In genomic region chr10:43421955-43422354, GRCh38 we compare ENCODE assay signal across 11 cellular contexts. TPM values are rescaled to one million over a fixed set of nuclear protein-coding genes. Genes with fewer than 3 reads are reported as not detected.
DNase-seq lines count a peak whose midpoint lies in the region; ATAC-seq and TF ChIP-seq lines count a peak whose summit lies in the region.
"Not testable (repeated sequence)": the region's sequence is repeated elsewhere in the genome, so short reads cannot be mapped to it uniquely, and the experiment has no call there.
"Had no signal": no experiment of that assay in that cellular context is flagged by ENCODE, and none has a peak within 500 bp of the region (broad histone marks: within the 10 kb centered on the region; RNA-seq: fewer than 3 reads in every experiment).

No MANE protein-coding gene starts in this region.

- H3K4me3 Mint-ChIP-seq in CD8-positive, alpha-beta memory T cell, result peak overlapping the region in 4 of 7 donors; percentile 40 to 94 (median 66)
- H3K4me3 Mint-ChIP-seq in activated CD8-positive, alpha-beta T cell treated with anti-CD3 and anti-CD28 coated beads, Interleukin-2, amount 10 ng/mL, durations not matched to agents 7 days and 5 days, result peak overlapping the region; percentile 32
- peak overlapping the region; percentile 55 to 95 (median 76) for H3K4me3 Mint-ChIP-seq in naive B cell
- H3K4me3 Mint-ChIP-seq in stimulated activated memory B cell treated with anti-CD40 and anti-IgM and Interleukin-4, amounts not matched to agents 10 μg/mL and 1 μg/mL and 100 μg/mL, for 72 hours, result peak overlapping the region; percentile 57

- H3K27ac Mint-ChIP-seq in CD8-positive, alpha-beta memory T cell, result peak overlapping the region; percentile 71 to 100 (median 92)
- H3K27ac Mint-ChIP-seq in activated CD8-positive, alpha-beta T cell treated with anti-CD3 and anti-CD28 coated beads, Interleukin-2, amount 10 ng/mL, durations not matched to agents 7 days and 5 days, result peak overlapping the region; percentile 9
- peak overlapping the region in 4 of 6 donors; percentile 76 to 95 (median 90) for H3K27ac Mint-ChIP-seq in naive B cell
- peak overlapping the region; percentile 100 for H3K27ac Mint-ChIP-seq in stimulated activated memory B cell treated with anti-CD40 and anti-IgM and Interleukin-4, amounts not matched to agents 10 μg/mL and 1 μg/mL and 100 μg/mL, for 72 hours

- TF ChIP-seq CTCF in OCI-LY7 (conservative IDR thresholded peaks at IDR 0.05; ENCODE audit: low read length); gastroesophageal sphincter (IDR thresholded peaks at IDR 0.05): not testable (repeated sequence)

- H3K4me1 ChIP-seq in CD8-positive, alpha-beta memory T cell (ENCODE audit: insufficient read depth, low read length), result peaks cover 44% of the 10 kb centered on the region
- peaks cover 49% of the 10 kb centered on the region for H3K4me1 ChIP-seq in OCI-LY7 (ENCODE audit: insufficient read depth, low read length, poor library complexity, severe bottlenecking)
- H3K4me1 ChIP-seq in adipocyte (ENCODE audit: control insufficient read depth, insufficient read depth, low read length), result peaks cover 18% of the 10 kb centered on the region
- H3K4me1 ChIP-seq in gastroesophageal sphincter, result peaks cover 0 to 19% (median 4%) of the 10 kb centered on the region in 3 donors

- H3K27ac ChIP-seq in CD8-positive, alpha-beta memory T cell (ENCODE audit: low read depth, low read length); OCI-LY7 (ENCODE audit: low read depth, low read length, poor library complexity, severe bottlenecking): not testable (repeated sequence)
- H3K27ac ChIP-seq in gastroesophageal sphincter, result peak overlapping the region in 3 of 4 donors; percentile 95 to 99 (median 97)

- not testable (repeated sequence) for H4K20me1 ChIP-seq in OCI-LY7 (ENCODE audit: insufficient read depth, low read length)

- H3K9me2 ChIP-seq in OCI-LY7 (ENCODE audit: insufficient read depth, low read length), result not testable (repeated sequence)

- not testable (repeated sequence) for DNase-seq in CD8-positive, alpha-beta memory T cell; OCI-LY7 (ENCODE audit: low spot score); activated CD8-positive, alpha-beta T cell treated with anti-CD3 and anti-CD28 coated beads, Interleukin-2, amount 10 ng/mL, durations not matched to agents 7 days and 5 days; adipocyte (ENCODE audit: low read depth); naive B cell

- H3K27me3 ChIP-seq in CD8-positive, alpha-beta memory T cell (ENCODE audit: insufficient read depth, low read length, poor library complexity, severe bottlenecking); adipocyte (replicated peaks; ENCODE audit: control insufficient read depth, insufficient read depth, low read length); gastroesophageal sphincter: not testable (repeated sequence)

- H3K9me3 ChIP-seq in CD8-positive, alpha-beta memory T cell (ENCODE audit: low read length); OCI-LY7 (ENCODE audit: low read length); adipocyte (ENCODE audit: control insufficient read depth, low read length); gastroesophageal sphincter: not testable (repeated sequence)

- not testable (repeated sequence) for H3K36me3 ChIP-seq in CD8-positive, alpha-beta memory T cell (ENCODE audit: insufficient read depth, low read length); OCI-LY7 (ENCODE audit: insufficient read depth, low read length); adipocyte (ENCODE audit: control insufficient read depth, insufficient read depth, low read length, severe bottlenecking); gastroesophageal sphincter

- TF ChIP-seq EP300 in gastroesophageal sphincter (IDR thresholded peaks at IDR 0.05), result not testable (repeated sequence)

- H3K9ac ChIP-seq in adipocyte (ENCODE audit: low read length), result peak overlapping the region; percentile 96

- ATAC-seq in activated CD8-positive, alpha-beta T cell treated with anti-CD3 and anti-CD28 coated beads, Interleukin-2, amount 10 ng/mL, durations not matched to agents 7 days and 5 days; gastroesophageal sphincter; naive B cell (ENCODE audit: low read depth in 2 of 2); stimulated activated memory B cell treated with anti-CD40 and anti-IgM and Interleukin-4, amounts not matched to agents 10 μg/mL and 1 μg/mL and 100 μg/mL, for 72 hours: not testable (repeated sequence)

- not testable (repeated sequence) for H3K36me3 Mint-ChIP-seq in CD8-positive, alpha-beta memory T cell; activated CD8-positive, alpha-beta T cell treated with anti-CD3 and anti-CD28 coated beads, Interleukin-2, amount 10 ng/mL, durations not matched to agents 7 days and 5 days (ENCODE audit: low read depth); naive B cell; stimulated activated memory B cell treated with anti-CD40 and anti-IgM and Interleukin-4, amounts not matched to agents 10 μg/mL and 1 μg/mL and 100 μg/mL, for 72 hours

- POLR2A ChIA-PET in CD8-positive, alpha-beta memory T cell (lab: Charles Lee), result interaction anchor here (0.6 kb wide), 1 partner anchor 153 kb away, joined by 4 read pairs; no protein-coding TSS in a partner anchor
- POLR2A ChIA-PET in OCI-LY7 (lab: Charles Lee), result interaction anchor here (0.6 to 1.6 kb wide), 7 partner anchors 12 to 32 kb away, joined by 3 to 5 read pairs (median 3); no protein-coding TSS in a partner anchor
- POLR2A ChIA-PET in activated CD8-positive, alpha-beta T cell treated with anti-CD3 and anti-CD28 coated beads, Interleukin-2, amount 10 ng/mL, durations not matched to agents 7 days and 5 days (lab: Charles Lee), result interaction anchor here (0.6 to 1.0 kb wide), 2 partner anchors 15 kb away, joined by 3 read pairs; partner anchors contain the start of gene ZNF487

- TF ChIP-seq POLR2A in gastroesophageal sphincter (IDR thresholded peaks at IDR 0.05), result not testable (repeated sequence)

- peaks cover 33 to 39% (median 38%) of the 10 kb centered on the region in 3 donors for H3K4me1 Mint-ChIP-seq in CD8-positive, alpha-beta memory T cell
- H3K4me1 Mint-ChIP-seq in activated CD8-positive, alpha-beta T cell treated with anti-CD3 and anti-CD28 coated beads, Interleukin-2, amount 10 ng/mL, durations not matched to agents 7 days and 5 days (ENCODE audit: low read depth), result peaks cover 53% of the 10 kb centered on the region
- peaks cover 24 to 47% (median 34%) of the 10 kb centered on the region in 3 donors for H3K4me1 Mint-ChIP-seq in naive B cell
- H3K4me1 Mint-ChIP-seq in stimulated activated memory B cell treated with anti-CD40 and anti-IgM and Interleukin-4, amounts not matched to agents 10 μg/mL and 1 μg/mL and 100 μg/mL, for 72 hours, result peaks cover 40% of the 10 kb centered on the region

- not testable (repeated sequence) for H3K4me3 ChIP-seq in CD8-positive, alpha-beta memory T cell (ENCODE audit: low read length); OCI-LY7 (ENCODE audit: low read depth, low read length, poor library complexity, severe bottlenecking); gastroesophageal sphincter
- H3K4me3 ChIP-seq in adipocyte (ENCODE audit: low read length), result peak overlapping the region; percentile 85

- not testable (repeated sequence) for H3K27me3 Mint-ChIP-seq in CD8-positive, alpha-beta memory T cell; activated CD8-positive, alpha-beta T cell treated with anti-CD3 and anti-CD28 coated beads, Interleukin-2, amount 10 ng/mL, durations not matched to agents 7 days and 5 days (ENCODE audit: low read depth); naive B cell; stimulated activated memory B cell treated with anti-CD40 and anti-IgM and Interleukin-4, amounts not matched to agents 10 μg/mL and 1 μg/mL and 100 μg/mL, for 72 hours

- not testable (repeated sequence) for H3K9me3 Mint-ChIP-seq in CD8-positive, alpha-beta memory T cell; activated CD8-positive, alpha-beta T cell treated with anti-CD3 and anti-CD28 coated beads, Interleukin-2, amount 10 ng/mL, durations not matched to agents 7 days and 5 days (ENCODE audit: insufficient read depth); naive B cell; stimulated activated memory B cell treated with anti-CD40 and anti-IgM and Interleukin-4, amounts not matched to agents 10 μg/mL and 1 μg/mL and 100 μg/mL, for 72 hours

- not testable (repeated sequence) for H2AFZ ChIP-seq in OCI-LY7 (ENCODE audit: low read length)

- 83 to 88% methylated on average over 3 to 5 of the region's 5 CpGs for WGBS in gastroesophageal sphincter (ENCODE audit: low coverage in 1 of 2), 2 donors

- not testable (repeated sequence) for H3K79me2 ChIP-seq in OCI-LY7 (ENCODE audit: insufficient read depth, low read depth, low read length)

- BruUV-seq in OCI-LY7 (replicated peaks; lab: Mats Ljungman, UMichigan), result not testable (repeated sequence)

- CTCF ChIA-PET in CD8-positive, alpha-beta memory T cell (lab: Charles Lee), result interaction anchor here (1.3 kb wide), 1 partner anchor 10 kb away, joined by 3 read pairs; no protein-coding TSS in a partner anchor
- CTCF ChIA-PET in OCI-LY7 (lab: Charles Lee; ENCODE audit: unreplicated experiment); activated CD8-positive, alpha-beta T cell treated with anti-CD3 and anti-CD28 coated beads, Interleukin-2, amount 10 ng/mL, durations not matched to agents 7 days and 5 days (lab: Charles Lee): not testable (repeated sequence)

- peak overlapping the region; percentile 85; the same call in 1 of the 2 replicates for H3K4me2 ChIP-seq in OCI-LY7 (ENCODE audit: low read length)

- intact Hi-C loops in OCI-LY7 (cut with micrococcal nuclease; ENCODE audit: unreplicated experiment), result not testable (repeated sequence)

RNA-seq across cellular contexts. Expression of gene HNRNPF, which starts 13.0 kb away (rescaled TPM):
- total RNA-seq in CD8-positive, alpha-beta memory T cell, result 100 to 1,000 TPM; 562 to 566 TPM
- 261 TPM for polyA plus RNA-seq in CD8-positive, alpha-beta memory T cell
- 280 and 354 TPM in 2 replicates for total RNA-seq in OCI-LY7 (2014; rRNA removed; shearing (Covaris generic))
- 286 and 340 TPM in 2 replicates for total RNA-seq in OCI-LY7 (2022)
- 100 to 1,000 TPM; 512 to 515 TPM for total RNA-seq in activated CD8-positive, alpha-beta T cell treated with anti-CD3 and anti-CD28 coated beads, Interleukin-2, amount 10 ng/mL, durations not matched to agents 7 days and 5 days
- total RNA-seq in gastroesophageal sphincter, result 100 to 1,000 TPM; 138 to 215 (median 180) TPM
- 100 to 1,000 TPM; 166 to 228 (median 215) TPM for polyA plus RNA-seq in naive B cell (ENCODE audit: low read depth in 6 of 6)

RNA-seq across cellular contexts. Expression of gene ZNF487, which starts 15.0 kb away (rescaled TPM):
- total RNA-seq in CD8-positive, alpha-beta memory T cell, result 1 to 10 TPM; 1.5 to 4.2 TPM
- polyA plus RNA-seq in CD8-positive, alpha-beta memory T cell, result 7.9 TPM
- total RNA-seq in OCI-LY7 (2014; rRNA removed; shearing (Covaris generic)), result 6.5 and 8.1 TPM in 2 replicates
- total RNA-seq in OCI-LY7 (2022), result 3.5 and 5.0 TPM in 2 replicates
- total RNA-seq in activated CD8-positive, alpha-beta T cell treated with anti-CD3 and anti-CD28 coated beads, Interleukin-2, amount 10 ng/mL, durations not matched to agents 7 days and 5 days, result 1 to 10 TPM; 4.8 to 5.2 TPM
- total RNA-seq in gastroesophageal sphincter, result 10 to 100 TPM in 3 of 4 donors, 1 to 10 TPM in 1; 5.1 to 22.4 (median 14.0) TPM
- polyA plus RNA-seq in naive B cell (ENCODE audit: low read depth in 6 of 6), result 10 to 100 TPM in 2 of 6 donors, 1 to 10 TPM in 4; 5.6 to 18.3 (median 9.2) TPM

RNA-seq across cellular contexts. Expression of gene FXYD4, which starts 50.5 kb away (rescaled TPM):
- total RNA-seq in CD8-positive, alpha-beta memory T cell, result not detected
- not detected for polyA plus RNA-seq in CD8-positive, alpha-beta memory T cell
- total RNA-seq in OCI-LY7 (2014; rRNA removed; shearing (Covaris generic)), result not detected in 2 replicates
- total RNA-seq in OCI-LY7 (2022), result not detected in 2 replicates
- total RNA-seq in activated CD8-positive, alpha-beta T cell treated with anti-CD3 and anti-CD28 coated beads, Interleukin-2, amount 10 ng/mL, durations not matched to agents 7 days and 5 days, result not detected
- not detected for total RNA-seq in gastroesophageal sphincter
- polyA plus RNA-seq in naive B cell (ENCODE audit: low read depth in 6 of 6), result not detected
- total RNA-seq: Calu3, dermis blood vessel endothelial cell, epithelial cell of proximal tubule, Right ventricle myocardium inferior had no signal

Comparison
In these comparisons a context has a peak if more than half of its experiments do, and no peak if none do; other contexts are left out.
1. H3K27ac Mint-ChIP-seq: peak in every context shown above with its lines; median percentile 100 in stimulated activated memory B cell treated with anti-CD40 and anti-IgM and Interleukin-4, amounts not matched to agents 10 μg/mL and 1 μg/mL and 100 μg/mL, for 72 hours; 92 in CD8-positive, alpha-beta memory T cell; 90 in naive B cell; 9 in activated CD8-positive, alpha-beta T cell treated with anti-CD3 and anti-CD28 coated beads, Interleukin-2, amount 10 ng/mL, durations not matched to agents 7 days and 5 days.